In genomic region chr2:237701859-237702370, GRCh38 we compare ENCODE assay signal across 9 cellular contexts.
DNase-seq lines count a peak whose midpoint lies in the region; ATAC-seq and TF ChIP-seq lines count a peak whose summit lies in the region.
"Had no signal": no experiment of that assay in that cellular context is flagged by ENCODE, and none has a peak within 500 bp of the region (broad histone marks: within the 10 kb centered on the region; RNA-seq: fewer than 3 reads in every experiment).

No MANE protein-coding gene starts in this region.

- CTCF ChIA-PET in A673 (lab: Charles Lee), result interaction anchor here (0.6 kb wide), 1 partner anchor 9 kb away, joined by 3 read pairs; no protein-coding TSS in a partner anchor

- no peaks in the 10 kb centered on the region for H3K27me3 ChIP-seq in A673 (replicated peaks; ENCODE audit: insufficient read depth, low read depth, low read length, poor library complexity)
- H3K27me3 ChIP-seq in muscle layer of colon (ENCODE audit: control insufficient read depth in 1 of 2, insufficient read depth in 2 of 2, low read length in 2 of 2), result no peaks in the 10 kb centered on the region

- TF ChIP-seq CTCF in A673 (conservative IDR thresholded peaks at IDR 0.05; ENCODE audit: low read depth, low read length), result no peak

- H3K36me3 ChIP-seq in A673 (ENCODE audit: insufficient read depth, low read length, poor library complexity, severe bottlenecking) (no peaks in the 10 kb centered on the region), muscle layer of colon (ENCODE audit: insufficient read depth, low read length) (no peaks in the 10 kb centered on the region)

- no peaks in the 10 kb centered on the region for H3K9me3 ChIP-seq in A673 (ENCODE audit: low read depth, low read length, poor library complexity, severe bottlenecking)
- H3K9me3 ChIP-seq in muscle layer of colon (ENCODE audit: low read length), result no peaks in the 10 kb centered on the region

- ATAC-seq in HG03139 (IDR thresholded peaks at IDR 0.05; ENCODE audit: unreplicated experiment) (no peak), GM19452 (IDR thresholded peaks at IDR 0.05; ENCODE audit: unreplicated experiment) (no peak)

- intact Hi-C loops in A673 (cut with micrococcal nuclease; ENCODE audit: unreplicated experiment), result no loop called here

- POLR2A ChIA-PET in A673 (lab: Charles Lee; ENCODE audit: low non-redundant PET), result interaction anchor here (0.6 kb wide), 1 partner anchor 162 kb away, joined by 16 read pairs; no protein-coding TSS in a partner anchor

- BruUV-seq in A673 (replicated peaks; lab: Mats Ljungman, UMichigan), result no TSS peak

- H3K27ac ChIP-seq in A673 (ENCODE audit: low read depth, low read length, poor library complexity, severe bottlenecking), result peak overlapping the region; percentile 93
- H3K27ac ChIP-seq in cingulate gyrus (ENCODE audit: low read depth, low read length), result peak overlapping the region; percentile 58
- H3K27ac ChIP-seq in muscle layer of colon (ENCODE audit: low read depth, low read length), result peak overlapping the region; percentile 99

- H3K4me1 ChIP-seq in A673 (ENCODE audit: insufficient read depth, low read length, poor library complexity, severe bottlenecking) (peaks cover 71% of the 10 kb centered on the region), muscle layer of colon (ENCODE audit: insufficient read depth, low read length) (peaks cover 100% of the 10 kb centered on the region)

- in situ Hi-C loops in KBM-7 (cut with MboI; ENCODE audit: low pct_unique_long_range_greater_than_20kb, low sequenced_read_pairs), result no loop called here

- H3K4me3 ChIP-seq in A673 (ENCODE audit: low read depth, low read length, poor library complexity, severe bottlenecking) (no peak overlapping the region), muscle layer of colon (ENCODE audit: low read depth in 1 of 2, low read length in 2 of 2) (peak overlapping the region in 1 of 2 donors; percentile 29)

- peak overlapping the region; percentile 63 for H3K9ac ChIP-seq in muscle layer of colon (ENCODE audit: low read length)

- DNase-seq in A673 (ENCODE audit: low spot score) (no peak), KBM-7 (peak; percentile 26), UCSD-AML1 (lab: John Stamatoyannopoulos, UW; ENCODE audit: unreplicated experiment) (no peak)
- DNase-seq in stimulated activated CD4-positive, alpha-beta T cell treated with anti-CD3 and anti-CD28 coated beads, Interleukin-1b, Interleukin-23, amount 100 ng/mL, for 48 hours, result no peak
- DNase-seq: NCI-H2171 treated with DMSO at 0.1 percent for 48 hours had no signal
